In genomic region chr9:93725382-93725781, GRCh38 we compare ENCODE assay signal across 1 cellular context.
TF ChIP-seq lines count a peak whose summit lies in the region.

No MANE protein-coding gene starts in this region.

TF ChIP-seq in H1, 55 proteins besides CTCF, POLR2A, EP300 and RAD21 (continued from another document):
- no peak for TF ChIP-seq CHD7 (IDR thresholded peaks at IDR 0.05; ENCODE audit: insufficient replicate concordance, low read length)
- no peak for TF ChIP-seq EGR1 (IDR thresholded peaks at IDR 0.05; ENCODE audit: borderline replicate concordance, low read depth, low read length)
- no peak for TF ChIP-seq GTF2F1 (IDR thresholded peaks at IDR 0.05; ENCODE audit: borderline replicate concordance, low read depth, low read length)
- no peak for TF ChIP-seq MAFK (IDR thresholded peaks at IDR 0.05; ENCODE audit: low read depth, low read length)
- TF ChIP-seq BACH1 (IDR thresholded peaks at IDR 0.05; ENCODE audit: low read length): no peak
- no peak for TF ChIP-seq TCF12 (IDR thresholded peaks at IDR 0.05; ENCODE audit: low read depth, low read length)
- no peak for TF ChIP-seq CHD1 (IDR thresholded peaks at IDR 0.05; ENCODE audit: low read depth, low read length)
- TF ChIP-seq JUN (IDR thresholded peaks at IDR 0.05; ENCODE audit: low read depth, low read length): no peak
- no peak for TF ChIP-seq POLR2AphosphoS5 (IDR thresholded peaks at IDR 0.05; ENCODE audit: low read depth, low read length)
- no peak for TF ChIP-seq ATF2 (IDR thresholded peaks at IDR 0.05; ENCODE audit: low read length)
- TF ChIP-seq CREB1 (IDR thresholded peaks at IDR 0.05): no peak
- TF ChIP-seq BCL11A (IDR thresholded peaks at IDR 0.05; ENCODE audit: low read depth in 2 of 2, low read length in 2 of 2): no peak
- no peak for TF ChIP-seq SP4 (IDR thresholded peaks at IDR 0.05; ENCODE audit: low read length)
- no peak for TF ChIP-seq KDM1A (IDR thresholded peaks at IDR 0.05; ENCODE audit: borderline replicate concordance, low read length)
- no peak for TF ChIP-seq RFX5 (IDR thresholded peaks at IDR 0.05; ENCODE audit: borderline replicate concordance, low read depth, low read length)
